ENCODE assay signal across 19 cellular contexts in genomic region chr3:23193835-23194234, GRCh38.
"Had no signal": no experiment of that assay in that cellular context is flagged by ENCODE, and none has a peak within 500 bp of the region (broad histone marks: within the 10 kb centered on the region; RNA-seq: fewer than 3 reads in every experiment).

No MANE protein-coding gene starts in this region.

- DNase-seq: natural killer cell; occipital lobe; ovary; posterior cingulate gyrus; psoas muscle; right cardiac atrium; right lobe of liver; sigmoid colon; small intestine; stimulated activated CD4-positive, alpha-beta T cell treated with anti-CD3 and anti-CD28 coated beads, Interleukin-15, amount 100 ng/mL, for 24 hours; stimulated activated CD4-positive, alpha-beta T cell treated with anti-CD3 and anti-CD28 coated beads, Interleukin-2, amount 100 ng/mL, for 24 hours; stimulated activated CD4-positive, alpha-beta T cell treated with anti-CD3 and anti-CD28 coated beads, Interleukin-2, amount 100 ng/mL, for 48 hours; stimulated activated CD4-positive, alpha-beta T cell treated with anti-CD3 and anti-CD28 coated beads, Interleukin-4, amount 100 ng/mL, for 24 hours; stimulated activated naive B cell treated with anti-CD40 and anti-IgM and Interleukin-4, amounts not matched to agents 10 μg/mL and 1 μg/mL and 100 μg/mL, for 72 hours; stimulated activated naive CD4-positive, alpha-beta T cell treated with Interleukin-2 at 50 U/mL for 16 hours; stomach; thyroid gland; trophoblast cell had no signal

- ATAC-seq: natural killer cell; psoas muscle; right cardiac atrium; right lobe of liver; stimulated activated effector memory CD8-positive, alpha-beta T cell treated with anti-CD3 and anti-CD28 coated beads, Interleukin-12 subunit alpha, Interleukin-12 subunit beta, amount 100 ng/mL, for 72 hours; stimulated activated naive B cell treated with anti-CD40 and anti-IgM and Interleukin-4, amounts not matched to agents 10 μg/mL and 1 μg/mL and 100 μg/mL, for 72 hours had no signal
